ENCODE assay signal across 8 cellular contexts in genomic region chr16:30660424-30661251, GRCh38. TPM values are rescaled to one million over a fixed set of nuclear protein-coding genes. Genes with fewer than 3 reads are reported as not detected.
DNase-seq lines count a peak whose midpoint lies in the region; ATAC-seq, FAIRE-seq and TF ChIP-seq lines count a peak whose summit lies in the region.

No MANE protein-coding gene starts in this region.

- H3K4me2 ChIP-seq in OCI-LY7 (ENCODE audit: low read length) (peak overlapping the region; percentile 91), keratinocyte (ENCODE audit: control insufficient read depth, extremely low read depth, insufficient read depth, low read depth, low read length) (peak overlapping the region; percentile 91)

- dilution Hi-C loops in keratinocyte (cut with MboI; ENCODE audit: extremely low pct_ligation_motif_present, low sequenced_read_pairs) = no loop called here

- H3K9me1 ChIP-seq in keratinocyte (ENCODE audit: control insufficient read depth, extremely low read depth, insufficient read depth, low read length) = no peaks in the 10 kb centered on the region

- H3K27me3 Mint-ChIP-seq in CD8-positive, alpha-beta T cell (ENCODE audit: low read depth) = no peaks in the 10 kb centered on the region
- no peaks in the 10 kb centered on the region for H3K27me3 Mint-ChIP-seq in activated naive CD4-positive, alpha-beta T cell treated with anti-CD3 and anti-CD28 coated beads for 36 hours (ENCODE audit: low read depth)

- no peaks in the 10 kb centered on the region for H3K9me2 ChIP-seq in OCI-LY7 (ENCODE audit: insufficient read depth, low read length)

- CTCF ChIA-PET in CD8-positive, alpha-beta T cell (lab: Charles Lee) = interaction anchor here (0.6 to 6.5 kb wide), 10 partner anchors 10 to 605 kb away, joined by 3 to 73 read pairs (median 3); partner anchors contain the start of genes DCTPP1 and PRR14
- CTCF ChIA-PET in OCI-LY7 (lab: Charles Lee; ENCODE audit: unreplicated experiment) = interaction anchor here (2.6 kb wide), 1 partner anchor 37 kb away, joined by 10 read pairs; no protein-coding TSS in a partner anchor
- CTCF ChIA-PET in activated naive CD4-positive, alpha-beta T cell treated with anti-CD3 and anti-CD28 coated beads for 36 hours (lab: Charles Lee) = interaction anchor here (0.6 to 4.6 kb wide), 7 partner anchors 10 to 278 kb away, joined by 3 to 42 read pairs (median 3); partner anchors contain the start of genes PRR14 and SEPTIN1

- H3K4me3 Mint-ChIP-seq in CD8-positive, alpha-beta T cell = peak overlapping the region; percentile 81
- H3K4me3 Mint-ChIP-seq in activated naive CD4-positive, alpha-beta T cell treated with anti-CD3 and anti-CD28 coated beads for 36 hours = peak overlapping the region; percentile 86

- intact Hi-C loops in CD8-positive, alpha-beta T cell (cut with DNase I, micrococcal nuclease) = loop anchor here (1.0 to 2.0 kb wide), 2 partner anchors 32 to 34 kb away; no protein-coding TSS in a partner anchor
- intact Hi-C loops in OCI-LY7 (cut with micrococcal nuclease; ENCODE audit: unreplicated experiment) = no loop called here
- intact Hi-C loops in activated naive CD4-positive, alpha-beta T cell treated with anti-CD3 and anti-CD28 coated beads for 36 hours (cut with micrococcal nuclease) = no loop called here

- BruUV-seq in OCI-LY7 (replicated peaks; lab: Mats Ljungman, UMichigan) = TSS peak; percentile 73

- no peaks in the 10 kb centered on the region for H3K9me3 Mint-ChIP-seq in CD8-positive, alpha-beta T cell
- no peaks in the 10 kb centered on the region for H3K9me3 Mint-ChIP-seq in activated naive CD4-positive, alpha-beta T cell treated with anti-CD3 and anti-CD28 coated beads for 36 hours

- H3K79me2 ChIP-seq in OCI-LY7 (ENCODE audit: insufficient read depth, low read depth, low read length) = peaks cover 26% of the 10 kb centered on the region
- peaks cover 50% of the 10 kb centered on the region for H3K79me2 ChIP-seq in keratinocyte (ENCODE audit: control insufficient read depth, insufficient read depth, low read length)

- H3K36me3 ChIP-seq in CD8-positive, alpha-beta T cell (ENCODE audit: insufficient read depth, low read length) = peaks cover 49% of the 10 kb centered on the region
- H3K36me3 ChIP-seq in OCI-LY7 (ENCODE audit: insufficient read depth, low read length) = peaks cover 69% of the 10 kb centered on the region
- peaks cover 40 to 41% of the 10 kb centered on the region in 2 experiments for H3K36me3 ChIP-seq in keratinocyte (ENCODE audit: control insufficient read depth in 2 of 2, extremely low read depth in 1 of 2, insufficient read depth in 2 of 2, low read length in 2 of 2)

- peak overlapping the region; percentile 92 for H3K27ac Mint-ChIP-seq in CD8-positive, alpha-beta T cell
- peak overlapping the region; percentile 98 for H3K27ac Mint-ChIP-seq in activated naive CD4-positive, alpha-beta T cell treated with anti-CD3 and anti-CD28 coated beads for 36 hours

- TF ChIP-seq CTCF in CD8-positive, alpha-beta T cell (IDR thresholded peaks at IDR 0.05) = no peak
- TF ChIP-seq CTCF in OCI-LY7 (conservative IDR thresholded peaks at IDR 0.05; ENCODE audit: low read length) (no peak; the same call in 1 of the 2 replicates), keratinocyte (optimal IDR thresholded peaks at IDR 0.05 in 1 of 3, IDR thresholded peaks at IDR 0.05 in 1 of 3, conservative IDR thresholded peaks at IDR 0.05 in 1 of 3; ENCODE audit: extremely low read depth in 1 of 3, insufficient read depth in 2 of 3, low read length in 3 of 3) (no peak)

- FAIRE-seq in keratinocyte (lab: Jason Lieb, UNC) = no peak

- H3K9ac ChIP-seq in keratinocyte (ENCODE audit: control insufficient read depth, extremely low read depth, insufficient read depth, low read length) = peak overlapping the region; percentile 99

- H3K27ac ChIP-seq in CD8-positive, alpha-beta T cell (ENCODE audit: low read depth, low read length) = peak overlapping the region; percentile 97
- peak overlapping the region; percentile 87 for H3K27ac ChIP-seq in OCI-LY7 (ENCODE audit: low read depth, low read length, poor library complexity, severe bottlenecking)
- H3K27ac ChIP-seq in keratinocyte (ENCODE audit: control insufficient read depth, insufficient read depth, low read length) = peak overlapping the region; percentile 100

- in situ Hi-C loops in G401 (cut with HindIII; ENCODE audit: low sequenced_read_pairs) = no loop called here

- H3K9me3 ChIP-seq in CD8-positive, alpha-beta T cell (ENCODE audit: low read length) = no peaks in the 10 kb centered on the region
- H3K9me3 ChIP-seq in OCI-LY7 (ENCODE audit: low read length) = no peaks in the 10 kb centered on the region
- H3K9me3 ChIP-seq in keratinocyte (ENCODE audit: control insufficient read depth, low read depth, low read length) = no peaks in the 10 kb centered on the region

- ATAC-seq in CD8-positive, alpha-beta T cell = peak; percentile 8
- ATAC-seq in GM21717 (IDR thresholded peaks at IDR 0.05; ENCODE audit: unreplicated experiment) = no peak

- H3K4me1 Mint-ChIP-seq in CD8-positive, alpha-beta T cell (ENCODE audit: low read depth) = peaks cover 48% of the 10 kb centered on the region
- H3K4me1 Mint-ChIP-seq in activated naive CD4-positive, alpha-beta T cell treated with anti-CD3 and anti-CD28 coated beads for 36 hours (ENCODE audit: low read depth) = peaks cover 54% of the 10 kb centered on the region

- H3K36me3 Mint-ChIP-seq in CD8-positive, alpha-beta T cell = peaks cover 63% of the 10 kb centered on the region
- peaks cover 49% of the 10 kb centered on the region for H3K36me3 Mint-ChIP-seq in activated naive CD4-positive, alpha-beta T cell treated with anti-CD3 and anti-CD28 coated beads for 36 hours (ENCODE audit: low read depth)

- H4K20me1 ChIP-seq in OCI-LY7 (ENCODE audit: insufficient read depth, low read length) (no peaks in the 10 kb centered on the region), keratinocyte (ENCODE audit: control insufficient read depth, extremely low read depth, insufficient read depth, low read length) (no peaks in the 10 kb centered on the region)

- H3K4me3 ChIP-seq in CD8-positive, alpha-beta T cell (ENCODE audit: low read depth, low read length) = peak overlapping the region; percentile 84
- H3K4me3 ChIP-seq in OCI-LY7 (ENCODE audit: low read depth, low read length, poor library complexity, severe bottlenecking) (peak overlapping the region; percentile 99), keratinocyte (ENCODE audit: control insufficient read depth in 2 of 3, extremely low read depth in 1 of 3, insufficient read depth in 2 of 3, low read depth in 1 of 3, low read length in 3 of 3) (peak overlapping the region; percentile 87 to 97 (median 90))

- peaks cover 46% of the 10 kb centered on the region for H3K4me1 ChIP-seq in CD8-positive, alpha-beta T cell (ENCODE audit: insufficient read depth, low read length)
- H3K4me1 ChIP-seq in OCI-LY7 (ENCODE audit: insufficient read depth, low read length, poor library complexity, severe bottlenecking) (peaks cover 22% of the 10 kb centered on the region), keratinocyte (ENCODE audit: control insufficient read depth, extremely low read depth, insufficient read depth, low read length) (peaks cover 24% of the 10 kb centered on the region)

- H2AFZ ChIP-seq in OCI-LY7 (ENCODE audit: low read length) (no peak overlapping the region), keratinocyte (ENCODE audit: control insufficient read depth, low read length) (no peak overlapping the region)

- peak; percentile 50 to 91 (median 77) for DNase-seq in CD8-positive, alpha-beta T cell
- DNase-seq in OCI-LY7 (ENCODE audit: low spot score) (peak; percentile 62), keratinocyte (ENCODE audit: low read depth, low spot score) (no peak), NCI-H524 treated with DMSO at 0.1 percent for 48 hours (lab: John Stamatoyannopoulos, UW) (no peak), G401 (ENCODE audit: low spot score) (no peak)
- DNase-seq in activated naive CD4-positive, alpha-beta T cell treated with anti-CD3 and anti-CD28 coated beads for 36 hours = peak; percentile 95
- peak; percentile 50 to 59 (median 54) for DNase-seq in stimulated activated CD4-positive, alpha-beta T cell treated with anti-CD3 and anti-CD28 coated beads, TNF-alpha, amount 100 ng/mL, for 1 hour (ENCODE audit: low read depth in 3 of 3, low spot score in 1 of 3)

- no peaks in the 10 kb centered on the region for H3K27me3 ChIP-seq in CD8-positive, alpha-beta T cell (ENCODE audit: insufficient read depth, low read length)
- H3K27me3 ChIP-seq in keratinocyte (ENCODE audit: control insufficient read depth, extremely low read depth, insufficient read depth, low read length) = no peaks in the 10 kb centered on the region

- POLR2A ChIA-PET in CD8-positive, alpha-beta T cell (lab: Charles Lee) = interaction anchor here (0.8 to 5.1 kb wide), 7 partner anchors 11 to 289 kb away, joined by 3 to 43 read pairs (median 5); partner anchors contain the start of genes PRR14 and ZNF764
- POLR2A ChIA-PET in OCI-LY7 (lab: Charles Lee) = interaction anchor here (1.3 to 1.6 kb wide), 2 partner anchors 33 to 205 kb away, joined by 3 to 4 read pairs; no protein-coding TSS in a partner anchor

RNA-seq across cellular contexts. Expression of gene FBRS, which starts 2.4 kb away (rescaled TPM):
- total RNA-seq in CD8-positive, alpha-beta T cell = 100 to 1,000 TPM; 222 to 224 TPM
- total RNA-seq in OCI-LY7 (2014; rRNA removed; shearing (Covaris generic)) = 31.8 and 36.8 TPM in 2 replicates
- 89.8 and 97.5 TPM in 2 replicates for total RNA-seq in OCI-LY7 (2022)
- total RNA-seq in activated naive CD4-positive, alpha-beta T cell treated with anti-CD3 and anti-CD28 coated beads for 36 hours = 10 to 100 TPM; 83.8 to 84.8 TPM
- polyA plus RNA-seq in keratinocyte = 5.1 to 7.7 TPM (median 7.3 TPM) in 3 replicates
- polyA plus RNA-seq in keratinocyte (2011; ENCODE audit: low read depth) = 9.2 TPM
- 4.7 and 7.9 TPM in 2 replicates for polyA plus RNA-seq in keratinocyte (2011; cell fraction: cytosol; rRNA removed)
- 34.3 and 40.8 TPM in 2 replicates for polyA plus RNA-seq in keratinocyte (2011; cell fraction: nucleus; rRNA removed)
- 27.7 and 29.5 TPM in 2 replicates for polyA plus RNA-seq in keratinocyte (2012; ENCODE audit: low replicate concordance)
- polyA minus RNA-seq in keratinocyte = 8.6 to 23.9 TPM (median 9.5 TPM) in 3 replicates
- 10.2 TPM for polyA minus RNA-seq in keratinocyte (2011; cell fraction: cytosol; rRNA and poly(A)+ RNA removed)
- polyA minus RNA-seq in keratinocyte (2011; cell fraction: nucleus; rRNA and poly(A)+ RNA removed) = 15.7 and 18.5 TPM in 2 replicates
- 20.3 and 24.1 TPM in 2 replicates for total RNA-seq in G401 (2014; rRNA removed; shearing (Covaris generic))

RNA-seq across cellular contexts. Expression of gene PRR14, which starts 9.9 kb away (rescaled TPM):
- 10 to 100 TPM; 48.4 to 51.0 TPM for total RNA-seq in CD8-positive, alpha-beta T cell
- total RNA-seq in OCI-LY7 (2014; rRNA removed; shearing (Covaris generic)) = 33.2 and 35.2 TPM in 2 replicates
- 75.5 and 81.4 TPM in 2 replicates for total RNA-seq in OCI-LY7 (2022)
- total RNA-seq in activated naive CD4-positive, alpha-beta T cell treated with anti-CD3 and anti-CD28 coated beads for 36 hours = 10 to 100 TPM; 50.6 to 52.4 TPM
- polyA plus RNA-seq in keratinocyte = 4.3 to 7.4 TPM (median 4.8 TPM) in 3 replicates
- polyA plus RNA-seq in keratinocyte (2011; ENCODE audit: low read depth) = 17.8 TPM
- 3.6 and 7.5 TPM in 2 replicates for polyA plus RNA-seq in keratinocyte (2011; cell fraction: cytosol; rRNA removed)
- 19.0 and 23.4 TPM in 2 replicates for polyA plus RNA-seq in keratinocyte (2011; cell fraction: nucleus; rRNA removed)
- 21.1 and 33.1 TPM in 2 replicates for polyA plus RNA-seq in keratinocyte (2012; ENCODE audit: low replicate concordance)
- polyA minus RNA-seq in keratinocyte = 2.3 to 12.0 TPM (median 4.2 TPM) in 3 replicates
- polyA minus RNA-seq in keratinocyte (2011; cell fraction: cytosol; rRNA and poly(A)+ RNA removed) = 19.2 TPM
- polyA minus RNA-seq in keratinocyte (2011; cell fraction: nucleus; rRNA and poly(A)+ RNA removed) = 4.0 TPM in 2 replicates
- 2.4 and 5.4 TPM in 2 replicates for total RNA-seq in G401 (2014; rRNA removed; shearing (Covaris generic))

RNA-seq across cellular contexts. Expression of gene SRCAP, which starts 38.3 kb away (rescaled TPM):
- total RNA-seq in CD8-positive, alpha-beta T cell = 10 to 100 TPM; 70.1 to 85.6 TPM
- total RNA-seq in OCI-LY7 (2014; rRNA removed; shearing (Covaris generic)) = 15.6 and 41.8 TPM in 2 replicates
- 92.6 and 93.7 TPM in 2 replicates for total RNA-seq in OCI-LY7 (2022)
- total RNA-seq in activated naive CD4-positive, alpha-beta T cell treated with anti-CD3 and anti-CD28 coated beads for 36 hours = 10 to 100 TPM; 52.3 to 55.2 TPM
- polyA plus RNA-seq in keratinocyte = 1.0 to 4.6 TPM (median 1.4 TPM) in 3 replicates
- polyA plus RNA-seq in keratinocyte (2011; ENCODE audit: low read depth) = 5.6 TPM
- 1.6 and 2.8 TPM in 2 replicates for polyA plus RNA-seq in keratinocyte (2011; cell fraction: cytosol; rRNA removed)
- 21.8 and 24.4 TPM in 2 replicates for polyA plus RNA-seq in keratinocyte (2011; cell fraction: nucleus; rRNA removed)
- 6.1 and 14.4 TPM in 2 replicates for polyA plus RNA-seq in keratinocyte (2012; ENCODE audit: low replicate concordance)
- polyA minus RNA-seq in keratinocyte = 10.7 to 92.1 TPM (median 11.8 TPM) in 3 replicates
- polyA minus RNA-seq in keratinocyte (2011; cell fraction: cytosol; rRNA and poly(A)+ RNA removed) = 9.0 TPM
- 21.9 and 33.0 TPM in 2 replicates for polyA minus RNA-seq in keratinocyte (2011; cell fraction: nucleus; rRNA and poly(A)+ RNA removed)
- 3.6 and 4.1 TPM in 2 replicates for total RNA-seq in G401 (2014; rRNA removed; shearing (Covaris generic))

RNA-seq across cellular contexts. Expression of gene ZNF689, which starts 50.4 kb away (rescaled TPM):
- 10 to 100 TPM; 15.6 to 17.5 TPM for total RNA-seq in CD8-positive, alpha-beta T cell
- 13.1 and 15.0 TPM in 2 replicates for total RNA-seq in OCI-LY7 (2014; rRNA removed; shearing (Covaris generic))
- 15.5 and 16.7 TPM in 2 replicates for total RNA-seq in OCI-LY7 (2022)
- 10 to 100 TPM; 10.7 to 11.5 TPM for total RNA-seq in activated naive CD4-positive, alpha-beta T cell treated with anti-CD3 and anti-CD28 coated beads for 36 hours
- polyA plus RNA-seq in keratinocyte = 2.1 to 5.7 TPM (median 3.3 TPM) in 3 replicates
- 0.50 TPM for polyA plus RNA-seq in keratinocyte (2011; ENCODE audit: low read depth)
- polyA plus RNA-seq in keratinocyte (2011; cell fraction: cytosol; rRNA removed) = 3.1 and 3.7 TPM in 2 replicates
- polyA plus RNA-seq in keratinocyte (2011; cell fraction: nucleus; rRNA removed) = 3.2 and 3.9 TPM in 2 replicates
- 1.3 and 6.5 TPM in 2 replicates for polyA plus RNA-seq in keratinocyte (2012; ENCODE audit: low replicate concordance)
- polyA minus RNA-seq in keratinocyte = 4.4 to 7.4 TPM (median 6.0 TPM) in 3 replicates
- 8.6 TPM for polyA minus RNA-seq in keratinocyte (2011; cell fraction: cytosol; rRNA and poly(A)+ RNA removed)
- 3.5 and 3.6 TPM in 2 replicates for polyA minus RNA-seq in keratinocyte (2011; cell fraction: nucleus; rRNA and poly(A)+ RNA removed)
- total RNA-seq in G401 (2014; rRNA removed; shearing (Covaris generic)) = 10.8 and 10.9 TPM in 2 replicates

Comparison
In these comparisons a context has a peak if more than half of its experiments do, and no peak if none do; other contexts are left out.
1. DNase-seq: peak in CD8-positive, alpha-beta T cell (7 of 7), OCI-LY7 (single experiment), activated naive CD4-positive, alpha-beta T cell treated with anti-CD3 and anti-CD28 coated beads for 36 hours (single experiment) and stimulated activated CD4-positive, alpha-beta T cell treated with anti-CD3 and anti-CD28 coated beads, TNF-alpha, amount 100 ng/mL, for 1 hour (3 of 3); none in keratinocyte (single experiment), NCI-H524 treated with DMSO at 0.1 percent for 48 hours (single experiment) and G401 (single experiment).
2. intact Hi-C loops: an anchor here in CD8-positive, alpha-beta T cell (1.0 to 2.0 kb wide); none called in OCI-LY7 and activated naive CD4-positive, alpha-beta T cell treated with anti-CD3 and anti-CD28 coated beads for 36 hours.
3. Peak in every context shown above with its lines, with median percentiles within 50 percentile points of each other: H3K27ac ChIP-seq and H3K4me3 ChIP-seq.